Comparison of ENCODE assay signal across 8 cellular contexts in genomic region chr3:51389423-51390183, GRCh38. TPM values are rescaled to one million over a fixed set of nuclear protein-coding genes. Genes with fewer than 3 reads are reported as not detected.
DNase-seq lines count a peak whose midpoint lies in the region; ATAC-seq and TF ChIP-seq lines count a peak whose summit lies in the region.

No MANE protein-coding gene starts in this region.

- peaks cover 63% of the 10 kb centered on the region for H3K36me3 Mint-ChIP-seq in activated CD4-positive, alpha-beta T cell treated with anti-CD3 and anti-CD28 coated beads, Interleukin-2, amount 10 ng/mL, durations not matched to agents 24 days and 14 days (ENCODE audit: low read depth)

- 32 to 55% (median 39%) methylated on average over 6 of the region's 6 CpGs for WGBS in stomach, 5 donors

- peaks cover 80% of the 10 kb centered on the region for H3K4me1 ChIP-seq in DND-41 (ENCODE audit: insufficient read depth, low read length)
- H3K4me1 ChIP-seq in stomach: peaks cover 73 to 86% (median 83%) of the 10 kb centered on the region in 4 donors

- TF ChIP-seq EP300 in stomach (IDR thresholded peaks at IDR 0.05): no peak

- peak overlapping the region; percentile 85 for H3K4me2 ChIP-seq in DND-41 (ENCODE audit: insufficient read depth, low read length)

- in situ Hi-C loops in KBM-7 (cut with MboI; ENCODE audit: low pct_unique_long_range_greater_than_20kb, low sequenced_read_pairs): loop anchor here (25.0 kb wide), 1 partner anchor 727 kb away; the partner anchor contains the start of gene DOCK3

- peak; percentile 72 for DNase-seq in DND-41
- DNase-seq in KBM-7: peak; percentile 72
- DNase-seq in activated CD4-positive, alpha-beta T cell treated with anti-CD3 and anti-CD28 coated beads, Interleukin-2, amount 10 ng/mL, durations not matched to agents 24 days and 14 days: peak; percentile 88
- DNase-seq in effector CD4-positive, alpha-beta T cell: peak; percentile 45
- DNase-seq in medulla oblongata (ENCODE audit: extremely low spot score): peak; percentile 58
- peak; percentile 64 for DNase-seq in stomach
- no peak for DNase-seq in middle frontal gyrus (ENCODE audit: extremely low spot score, low spot score)

- H2AFZ ChIP-seq in DND-41 (ENCODE audit: low read depth, low read length): no peak overlapping the region

- TF ChIP-seq CTCF in DND-41 (IDR thresholded peaks at IDR 0.05; ENCODE audit: borderline replicate concordance, extremely low read depth, low read length, poor library complexity, severe bottlenecking) (peak; percentile 84), stomach (IDR thresholded peaks at IDR 0.05) (peak in 5 of 7 experiments; percentile 18 to 76 (median 71))

- peak; percentile 5; the same call in 1 of the 3 replicates for ATAC-seq in DND-41 (ENCODE audit: insufficient read depth, low read depth)
- no peak for ATAC-seq in GM18517 (IDR thresholded peaks at IDR 0.05; ENCODE audit: unreplicated experiment)

- peak overlapping the region; percentile 54 for H3K27ac Mint-ChIP-seq in activated CD4-positive, alpha-beta T cell treated with anti-CD3 and anti-CD28 coated beads, Interleukin-2, amount 10 ng/mL, durations not matched to agents 24 days and 14 days

- no peaks in the 10 kb centered on the region for H3K27me3 Mint-ChIP-seq in activated CD4-positive, alpha-beta T cell treated with anti-CD3 and anti-CD28 coated beads, Interleukin-2, amount 10 ng/mL, durations not matched to agents 24 days and 14 days

- peak overlapping the region; percentile 80; the same call in 1 of the 2 replicates for H3K9ac ChIP-seq in DND-41 (ENCODE audit: low read depth, low read length)

- H3K36me3 ChIP-seq in DND-41 (ENCODE audit: insufficient read depth, low read length) (peaks cover 76% of the 10 kb centered on the region), stomach (peaks cover 33 to 50% (median 49%) of the 10 kb centered on the region in 4 donors)

- intact Hi-C loops in activated CD4-positive, alpha-beta T cell treated with anti-CD3 and anti-CD28 coated beads, Interleukin-2, amount 10 ng/mL, durations not matched to agents 24 days and 14 days (cut with micrococcal nuclease): loop anchor here (2.0 to 10.0 kb wide), 3 partner anchors 281 to 1032 kb away; partner anchors contain the start of genes TEX264 and TMEM115
- intact Hi-C loops in stomach (cut with DNase I; ENCODE audit: low total_unique reads): loop anchor here (10.0 kb wide), 1 partner anchor 765 kb away; no protein-coding TSS in a partner anchor

- H3K27me3 ChIP-seq in DND-41 (ENCODE audit: insufficient read depth, low read length, poor library complexity): no peaks in the 10 kb centered on the region
- H3K27me3 ChIP-seq in stomach: no peaks in the 10 kb centered on the region

- peaks cover 66% of the 10 kb centered on the region for H4K20me1 ChIP-seq in DND-41 (ENCODE audit: insufficient read depth, low read length)

- H3K79me2 ChIP-seq in DND-41 (ENCODE audit: insufficient read depth, low read length): peaks cover 89% of the 10 kb centered on the region

- H3K9me3 Mint-ChIP-seq in activated CD4-positive, alpha-beta T cell treated with anti-CD3 and anti-CD28 coated beads, Interleukin-2, amount 10 ng/mL, durations not matched to agents 24 days and 14 days: no peaks in the 10 kb centered on the region

- H3K27ac ChIP-seq in DND-41 (ENCODE audit: low read length) (peak overlapping the region; percentile 80), stomach (peak overlapping the region in 4 of 5 donors; percentile 25 to 95 (median 88))

- H3K4me3 Mint-ChIP-seq in activated CD4-positive, alpha-beta T cell treated with anti-CD3 and anti-CD28 coated beads, Interleukin-2, amount 10 ng/mL, durations not matched to agents 24 days and 14 days: peak overlapping the region; percentile 19

- TF ChIP-seq POLR2A in stomach (IDR thresholded peaks at IDR 0.05): no peak

- H3K4me3 ChIP-seq in DND-41 (ENCODE audit: low read depth in 1 of 2, low read length in 2 of 2) (peak overlapping the region in 1 of 2 experiments; percentile 93; a peak in 2 of 4 replicates), stomach (no peak overlapping the region)

- peaks cover 53% of the 10 kb centered on the region for H3K4me1 Mint-ChIP-seq in activated CD4-positive, alpha-beta T cell treated with anti-CD3 and anti-CD28 coated beads, Interleukin-2, amount 10 ng/mL, durations not matched to agents 24 days and 14 days

- no peaks in the 10 kb centered on the region for H3K9me3 ChIP-seq in DND-41 (ENCODE audit: insufficient read depth, low read length, severe bottlenecking)
- no peaks in the 10 kb centered on the region for H3K9me3 ChIP-seq in stomach

RNA-seq across cellular contexts. Expression of gene RBM15B, which starts 1.5 kb away (rescaled TPM):
- 37.7 and 38.3 TPM in 2 replicates for total RNA-seq in activated CD4-positive, alpha-beta T cell treated with anti-CD3 and anti-CD28 coated beads, Interleukin-2, amount 10 ng/mL, durations not matched to agents 24 days and 14 days
- total RNA-seq in stomach: 10 to 100 TPM; 15.8 to 34.5 (median 18.3) TPM
- 10 to 100 TPM in 2 of 3 donors, 1 to 10 TPM in 1; 9.3 to 12.4 (median 10.5) TPM for polyA plus RNA-seq in stomach

RNA-seq across cellular contexts. Expression of gene MANF, which starts 4.5 kb away (rescaled TPM):
- 218 and 229 TPM in 2 replicates for total RNA-seq in activated CD4-positive, alpha-beta T cell treated with anti-CD3 and anti-CD28 coated beads, Interleukin-2, amount 10 ng/mL, durations not matched to agents 24 days and 14 days
- 10 to 100 TPM in 3 of 5 donors, 1 to 10 TPM in 1, under 1 TPM in 1; 0.58 to 76.4 (median 30.4) TPM for total RNA-seq in stomach
- polyA plus RNA-seq in stomach: 10 to 100 TPM; 31.8 to 57.9 (median 47.2) TPM
